In the genomic region with DNA sequence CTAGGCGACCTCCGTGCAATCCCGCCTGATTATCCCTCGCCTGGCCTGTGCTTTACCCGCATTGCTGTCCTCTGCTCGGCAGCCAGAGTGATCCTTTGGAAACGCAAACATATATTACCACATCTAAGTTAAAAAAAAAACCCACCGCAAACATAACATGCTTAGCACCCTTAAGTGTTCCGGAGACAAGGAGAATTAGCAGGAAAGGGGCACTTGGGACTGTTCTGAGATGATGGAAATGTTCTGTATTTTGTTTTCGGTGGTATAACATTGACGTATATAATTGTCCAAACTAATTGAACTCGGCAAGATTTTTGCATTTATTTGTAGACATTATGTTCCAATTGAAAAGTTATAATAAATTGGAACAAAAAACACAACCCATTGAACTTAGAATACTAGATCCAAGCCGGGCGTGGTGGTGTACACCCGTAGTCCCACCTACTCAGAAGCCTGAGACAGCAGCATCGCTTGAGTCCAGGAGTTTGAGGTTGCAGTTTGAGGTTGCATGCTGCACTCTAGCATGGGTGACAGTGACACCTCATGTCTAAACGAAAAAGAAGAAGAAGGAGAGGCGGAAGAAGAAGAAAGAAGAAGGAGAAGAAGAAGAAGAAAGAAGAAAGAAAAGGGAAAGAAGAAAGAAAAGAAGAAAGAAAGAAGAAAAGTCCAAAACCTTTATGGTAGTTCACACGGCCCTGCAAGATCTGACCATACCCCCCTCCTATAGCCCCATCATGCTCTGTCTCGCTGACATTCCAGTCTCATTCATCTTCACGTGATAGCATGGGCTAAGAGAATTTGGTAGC, we compare ENCODE assay signal across 8 cellular contexts. TPM values are rescaled to one million over a fixed set of nuclear protein-coding genes. Genes with fewer than 3 reads are reported as not detected.
DNase-seq lines count a peak whose midpoint lies in the region; ATAC-seq and TF ChIP-seq lines count a peak whose summit lies in the region.

No MANE protein-coding gene starts in this region.

- no peaks in the 10 kb centered on the region for H3K9me3 ChIP-seq in NT2/D1 (ENCODE audit: insufficient read depth, low read length)

- peaks cover 8% of the 10 kb centered on the region for H3K27me3 Mint-ChIP-seq in endothelial cell (ENCODE audit: unreplicated experiment)

- H3K9me3 Mint-ChIP-seq in endothelial cell (ENCODE audit: unreplicated experiment), result no peaks in the 10 kb centered on the region

- peak overlapping the region; percentile 76 for H3K27ac Mint-ChIP-seq in endothelial cell (ENCODE audit: unreplicated experiment)

- peaks cover 23% of the 10 kb centered on the region for H3K36me3 ChIP-seq in NT2/D1 (ENCODE audit: insufficient read depth, insufficient read length, low read length)
- H3K36me3 ChIP-seq in H7 (replicated peaks; ENCODE audit: control insufficient read depth, insufficient read depth, low read length), result no peaks in the 10 kb centered on the region; the same call in 1 of the 2 replicates

- peak overlapping the region; percentile 95 for H3K4me3 Mint-ChIP-seq in endothelial cell (ENCODE audit: unreplicated experiment)

- H3K27me3 ChIP-seq in NT2/D1 (ENCODE audit: insufficient read depth, insufficient read length) (no peaks in the 10 kb centered on the region), H7 (ENCODE audit: control insufficient read depth, insufficient read depth, low read length) (no peaks in the 10 kb centered on the region)

- DNase-seq in NT2/D1 (ENCODE audit: low read depth, low spot score) (no peak), endothelial cell (ENCODE audit: low spot score) (no peak), retinal pigment epithelial cell (ENCODE audit: low read depth) (no peak), mucosa of gallbladder (ENCODE audit: low spot score) (no peak), H7 (no peak), middle frontal gyrus (ENCODE audit: extremely low spot score, low spot score) (no peak), NCI-H2107 (lab: John Stamatoyannopoulos, UW) (no peak)

- H3K4me1 ChIP-seq in NT2/D1 (ENCODE audit: insufficient read depth, insufficient read length), result no peaks in the 10 kb centered on the region

- no peak overlapping the region for H3K9ac ChIP-seq in NT2/D1 (ENCODE audit: insufficient read length, low read depth)

- no peak for TF ChIP-seq CTCF in endothelial cell (IDR thresholded peaks at IDR 0.05; ENCODE audit: unreplicated experiment)
- TF ChIP-seq CTCF in retinal pigment epithelial cell (conservative IDR thresholded peaks at IDR 0.05; ENCODE audit: low read depth, low read length), result no peak

- ATAC-seq in GM18867 (IDR thresholded peaks at IDR 0.05; ENCODE audit: unreplicated experiment), result peak; percentile 15

- H3K36me3 Mint-ChIP-seq in endothelial cell (ENCODE audit: low read depth, unreplicated experiment), result peaks cover 6% of the 10 kb centered on the region

- H3K4me3 ChIP-seq in NT2/D1 (ENCODE audit: insufficient read length, low read depth), result peak overlapping the region; percentile 92
- H3K4me3 ChIP-seq in retinal pigment epithelial cell (ENCODE audit: low read length), result peak overlapping the region; percentile 81
- no peak overlapping the region for H3K4me3 ChIP-seq in H7 (ENCODE audit: insufficient read depth, low read depth, low read length)

- H3K4me1 Mint-ChIP-seq in endothelial cell (ENCODE audit: unreplicated experiment), result peaks cover 13% of the 10 kb centered on the region

RNA-seq across cellular contexts. Expression of gene POLR3H, which starts 0.6 kb away (rescaled TPM):
- total RNA-seq in endothelial cell (ENCODE audit: unreplicated experiment) (20.8 TPM), mucosa of gallbladder (26.0 TPM)
- 8.5 and 9.5 TPM in 2 replicates for total RNA-seq in H7 (2014; rRNA removed; shearing (Covaris generic))

RNA-seq across cellular contexts. Expression of gene CSDC2, which starts 15.9 kb away (rescaled TPM):
- total RNA-seq in endothelial cell (ENCODE audit: unreplicated experiment), result not detected
- 3.7 TPM for total RNA-seq in mucosa of gallbladder
- total RNA-seq in H7 (2014; rRNA removed; shearing (Covaris generic)), result 0.78 and 2.2 TPM in 2 replicates

RNA-seq across cellular contexts. Expression of gene PMM1, which starts 44.8 kb away (rescaled TPM):
- 6.0 TPM for total RNA-seq in endothelial cell (ENCODE audit: unreplicated experiment)
- total RNA-seq in mucosa of gallbladder, result 80.4 TPM
- total RNA-seq in H7 (2014; rRNA removed; shearing (Covaris generic)), result 5.6 and 7.7 TPM in 2 replicates
